16 cellular contexts compared by ENCODE assay signal in the genomic region with DNA sequence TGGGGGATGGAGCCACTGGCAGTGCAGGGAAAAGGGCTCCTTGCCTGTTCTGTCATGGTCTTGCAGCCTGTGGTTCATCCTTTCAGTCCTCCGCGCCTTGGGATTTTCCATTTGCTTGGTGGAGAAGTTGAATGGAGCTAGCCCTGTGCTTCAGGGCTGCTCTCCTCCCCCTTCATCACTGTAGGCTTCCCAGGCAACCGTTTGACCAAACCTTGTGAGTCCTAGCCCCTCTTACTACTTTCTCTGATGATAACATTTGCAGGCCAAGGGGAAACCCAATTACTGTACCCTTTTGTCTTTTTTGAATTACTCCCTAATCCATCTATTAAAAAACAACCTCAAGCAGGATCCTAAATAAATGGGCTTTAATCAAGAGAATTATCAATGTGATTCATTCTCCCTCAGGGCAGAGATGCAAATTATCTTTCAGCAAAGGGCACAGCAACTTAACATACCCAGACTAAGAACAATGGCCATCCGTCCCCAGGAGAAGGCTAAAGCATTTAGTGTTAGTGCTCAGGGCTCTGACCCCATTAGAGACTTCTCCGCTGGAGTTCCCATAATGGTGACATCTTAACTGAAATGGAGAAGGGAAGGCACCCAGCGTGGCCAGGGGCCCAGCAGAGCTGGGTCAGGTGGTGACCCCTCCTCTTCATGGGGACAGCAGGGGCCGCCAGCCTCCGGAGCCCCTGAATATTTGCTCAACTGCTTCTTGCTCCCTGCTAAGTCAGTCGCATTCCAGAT. TPM values are rescaled to one million over a fixed set of nuclear protein-coding genes. Genes with fewer than 3 reads are reported as not detected.
DNase-seq lines count a peak whose midpoint lies in the region; ATAC-seq and TF ChIP-seq lines count a peak whose summit lies in the region.
"Had no signal": no experiment of that assay in that cellular context is flagged by ENCODE, and none has a peak within 500 bp of the region (broad histone marks: within the 10 kb centered on the region; RNA-seq: fewer than 3 reads in every experiment).

No MANE protein-coding gene starts in this region.

- intact Hi-C loops in A673 (cut with micrococcal nuclease; ENCODE audit: unreplicated experiment) = no loop called here

- no peak for ATAC-seq in SK-N-SH treated with all-trans-retinoic acid at 6 μM for 48 hours
- ATAC-seq in GM18519 (IDR thresholded peaks at IDR 0.05; ENCODE audit: low FRiP score, unreplicated experiment) = no peak

- no peak overlapping the region for H3K4me3 ChIP-seq in A673 (ENCODE audit: low read depth, low read length, poor library complexity, severe bottlenecking)
- H3K4me3 ChIP-seq: BLaER1, left ventricle myocardium inferior had no signal

- CTCF ChIA-PET in A673 (lab: Charles Lee) = no interaction called here

- no TSS peak for BruUV-seq in A673 (replicated peaks; lab: Mats Ljungman, UMichigan)

- peak overlapping the region; percentile 11 for H3K27ac ChIP-seq in substantia nigra (ENCODE audit: low read depth, low read length, poor library complexity, severe bottlenecking)
- H3K27ac ChIP-seq in A673 (ENCODE audit: low read depth, low read length, poor library complexity, severe bottlenecking) = no peak overlapping the region
- H3K27ac ChIP-seq in caudate nucleus (ENCODE audit: low read depth, low read length) = no peak overlapping the region
- H3K27ac ChIP-seq: 22Rv1, BLaER1 had no signal

- no peaks in the 10 kb centered on the region for H3K27me3 ChIP-seq in A673 (replicated peaks; ENCODE audit: insufficient read depth, low read depth, low read length, poor library complexity)

- H3K36me3 ChIP-seq in A673 (ENCODE audit: insufficient read depth, low read length, poor library complexity, severe bottlenecking) = no peaks in the 10 kb centered on the region
- H3K36me3 ChIP-seq: BLaER1, left ventricle myocardium inferior had no signal

- DNase-seq in NCI-H526 (lab: John Stamatoyannopoulos, UW) (peak; percentile 27 to 43), NCI-H526 treated with DMSO at 0.1 percent for 48 hours (lab: John Stamatoyannopoulos, UW) (no peak), iPS-NIHi11 (ENCODE audit: low spot score) (peak; percentile 44), substantia nigra (lab: John Stamatoyannopoulos, UW) (no peak), A673 (ENCODE audit: low spot score) (no peak), caudate nucleus (lab: John Stamatoyannopoulos, UW) (no peak)
- DNase-seq: activated B cell treated with CpG ODN at 0.5 μM for 24 hours, left ventricle myocardium inferior, NCI-H1694, NCI-H446, Right ventricle myocardium superior, small intestine had no signal

- POLR2A ChIA-PET in A673 (lab: Charles Lee; ENCODE audit: low non-redundant PET) = no interaction called here

- H3K9me3 ChIP-seq in A673 (ENCODE audit: low read depth, low read length, poor library complexity, severe bottlenecking) = no peaks in the 10 kb centered on the region
- H3K9me3 ChIP-seq: BLaER1, left ventricle myocardium inferior had no signal

- no peak for TF ChIP-seq CTCF in A673 (conservative IDR thresholded peaks at IDR 0.05; ENCODE audit: low read depth, low read length)

- H3K4me1 ChIP-seq in A673 (ENCODE audit: insufficient read depth, low read length, poor library complexity, severe bottlenecking) = no peaks in the 10 kb centered on the region

TF ChIP-seq in SK-N-SH treated with all-trans-retinoic acid at 6 μM for 48 hours, 23 proteins besides CTCF, POLR2A, EP300 and RAD21:
- TF ChIP-seq TCF4 (CRISPR knock-in tag; IDR thresholded peaks at IDR 0.05; ENCODE audit: borderline replicate concordance) (0 out of 2 replicates have a peak, but pooled peaks have one; percentile 9), ZFP3 (CRISPR knock-in tag; IDR thresholded peaks at IDR 0.05) (no peak), ZNF565 (CRISPR knock-in tag; conservative IDR thresholded peaks at IDR 0.05; ENCODE audit: low read depth) (no peak)
- TF ChIP-seq, protein P1, sequence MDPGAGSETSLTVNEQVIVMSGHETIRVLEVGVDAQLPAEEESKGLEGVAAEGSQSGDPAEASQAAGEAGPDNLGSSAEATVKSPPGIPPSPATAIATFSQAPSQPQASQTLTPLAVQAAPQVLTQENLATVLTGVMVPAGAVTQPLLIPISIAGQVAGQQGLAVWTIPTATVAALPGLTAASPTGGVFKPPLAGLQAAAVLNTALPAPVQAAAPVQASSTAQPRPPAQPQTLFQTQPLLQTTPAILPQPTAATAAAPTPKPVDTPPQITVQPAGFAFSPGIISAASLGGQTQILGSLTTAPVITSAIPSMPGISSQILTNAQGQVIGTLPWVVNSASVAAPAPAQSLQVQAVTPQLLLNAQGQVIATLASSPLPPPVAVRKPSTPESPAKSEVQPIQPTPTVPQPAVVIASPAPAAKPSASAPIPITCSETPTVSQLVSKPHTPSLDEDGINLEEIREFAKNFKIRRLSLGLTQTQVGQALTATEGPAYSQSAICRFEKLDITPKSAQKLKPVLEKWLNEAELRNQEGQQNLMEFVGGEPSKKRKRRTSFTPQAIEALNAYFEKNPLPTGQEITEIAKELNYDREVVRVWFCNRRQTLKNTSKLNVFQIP (CRISPR knock-in tag; IDR thresholded peaks at IDR 0.05; ENCODE audit: borderline replicate concordance, low read depth) = no peak
- TF ChIP-seq, protein P2, sequence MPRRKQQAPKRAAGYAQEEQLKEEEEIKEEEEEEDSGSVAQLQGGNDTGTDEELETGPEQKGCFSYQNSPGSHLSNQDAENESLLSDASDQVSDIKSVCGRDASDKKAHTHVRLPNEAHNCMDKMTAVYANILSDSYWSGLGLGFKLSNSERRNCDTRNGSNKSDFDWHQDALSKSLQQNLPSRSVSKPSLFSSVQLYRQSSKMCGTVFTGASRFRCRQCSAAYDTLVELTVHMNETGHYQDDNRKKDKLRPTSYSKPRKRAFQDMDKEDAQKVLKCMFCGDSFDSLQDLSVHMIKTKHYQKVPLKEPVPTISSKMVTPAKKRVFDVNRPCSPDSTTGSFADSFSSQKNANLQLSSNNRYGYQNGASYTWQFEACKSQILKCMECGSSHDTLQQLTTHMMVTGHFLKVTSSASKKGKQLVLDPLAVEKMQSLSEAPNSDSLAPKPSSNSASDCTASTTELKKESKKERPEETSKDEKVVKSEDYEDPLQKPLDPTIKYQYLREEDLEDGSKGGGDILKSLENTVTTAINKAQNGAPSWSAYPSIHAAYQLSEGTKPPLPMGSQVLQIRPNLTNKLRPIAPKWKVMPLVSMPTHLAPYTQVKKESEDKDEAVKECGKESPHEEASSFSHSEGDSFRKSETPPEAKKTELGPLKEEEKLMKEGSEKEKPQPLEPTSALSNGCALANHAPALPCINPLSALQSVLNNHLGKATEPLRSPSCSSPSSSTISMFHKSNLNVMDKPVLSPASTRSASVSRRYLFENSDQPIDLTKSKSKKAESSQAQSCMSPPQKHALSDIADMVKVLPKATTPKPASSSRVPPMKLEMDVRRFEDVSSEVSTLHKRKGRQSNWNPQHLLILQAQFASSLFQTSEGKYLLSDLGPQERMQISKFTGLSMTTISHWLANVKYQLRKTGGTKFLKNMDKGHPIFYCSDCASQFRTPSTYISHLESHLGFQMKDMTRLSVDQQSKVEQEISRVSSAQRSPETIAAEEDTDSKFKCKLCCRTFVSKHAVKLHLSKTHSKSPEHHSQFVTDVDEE (CRISPR knock-in tag; IDR thresholded peaks at IDR 0.05) = no peak
TF ChIP-seq in SK-N-SH treated with all-trans-retinoic acid at 6 μM for 48 hours: peak in this region for 1.

RNA-seq across cellular contexts. Expression of a gene that starts 40.7 kb away (rescaled TPM):
- total RNA-seq in A673 (2021) = 24.1 and 31.5 TPM in 2 replicates

Comparison
In these comparisons a context has a peak if more than half of its experiments do, and no peak if none do; other contexts are left out.
1. DNase-seq: peak in NCI-H526 (2 of 2) and iPS-NIHi11 (single experiment); none in NCI-H526 treated with DMSO at 0.1 percent for 48 hours (single experiment), substantia nigra (0 of 49), A673 (single experiment) and caudate nucleus (0 of 61).